21 cellular contexts compared by ENCODE assay signal in genomic region chr12:105724651-105725050, GRCh38.
DNase-seq lines count a peak whose midpoint lies in the region; ATAC-seq and TF ChIP-seq lines count a peak whose summit lies in the region.
"Had no signal": no experiment of that assay in that cellular context is flagged by ENCODE, and none has a peak within 500 bp of the region (broad histone marks: within the 10 kb centered on the region; RNA-seq: fewer than 3 reads in every experiment).

No MANE protein-coding gene starts in this region.

- H3K9me3 ChIP-seq in right atrium auricular region (no peaks in the 10 kb centered on the region), thoracic aorta (no peaks in the 10 kb centered on the region), vagina (no peaks in the 10 kb centered on the region)
- H3K9me3 ChIP-seq: breast epithelium, psoas muscle had no signal

- H3K27me3 Mint-ChIP-seq in nephron (ENCODE audit: low read depth), result no peaks in the 10 kb centered on the region
- H3K27me3 Mint-ChIP-seq: activated CD4-positive, alpha-beta T cell treated with anti-CD3 and anti-CD28 coated beads for 36 hours; B cell had no signal

- no peak overlapping the region for H3K4me3 Mint-ChIP-seq in nephron
- H3K4me3 Mint-ChIP-seq: activated CD4-positive, alpha-beta T cell treated with anti-CD3 and anti-CD28 coated beads for 36 hours; activated naive CD4-positive, alpha-beta T cell treated with anti-CD3 and anti-CD28 coated beads, Interleukin-2, amount 50 U/mL, for 24 hours; B cell; natural killer cell had no signal

- H3K27ac ChIP-seq in right atrium auricular region, result no peak overlapping the region
- H3K27ac ChIP-seq in thoracic aorta, result peak overlapping the region in 1 of 2 donors; percentile 54
- H3K27ac ChIP-seq in vagina, result no peak overlapping the region
- H3K27ac ChIP-seq: 22Rv1, breast epithelium, psoas muscle, spleen had no signal

- H3K4me3 ChIP-seq in right atrium auricular region, result no peak overlapping the region
- no peak overlapping the region for H3K4me3 ChIP-seq in fibroblast of the aortic adventitia (ENCODE audit: low read depth, low read length)
- H3K4me3 ChIP-seq in thoracic aorta, result no peak overlapping the region
- H3K4me3 ChIP-seq in vagina, result no peak overlapping the region
- H3K4me3 ChIP-seq: breast epithelium, psoas muscle, spleen had no signal

- H3K4me1 ChIP-seq in right atrium auricular region (no peaks in the 10 kb centered on the region), thoracic aorta (ENCODE audit: control insufficient read depth in 1 of 2, low read depth in 2 of 2) (peaks cover 3 to 20% of the 10 kb centered on the region in 2 donors), vagina (no peaks in the 10 kb centered on the region)
- H3K4me1 ChIP-seq: breast epithelium, psoas muscle, spleen had no signal

- no peak for TF ChIP-seq POLR2A in vagina (IDR thresholded peaks at IDR 0.05)

- H3K27ac Mint-ChIP-seq in nephron, result peak overlapping the region; percentile 39 to 63 (median 46)
- H3K27ac Mint-ChIP-seq: activated CD4-positive, alpha-beta T cell treated with anti-CD3 and anti-CD28 coated beads for 36 hours; activated naive CD4-positive, alpha-beta T cell treated with anti-CD3 and anti-CD28 coated beads, Interleukin-2, amount 50 U/mL, for 24 hours; B cell; natural killer cell had no signal

- H3K36me3 ChIP-seq in right atrium auricular region (no peaks in the 10 kb centered on the region), thoracic aorta (no peaks in the 10 kb centered on the region), vagina (no peaks in the 10 kb centered on the region)
- H3K36me3 ChIP-seq: breast epithelium, spleen had no signal

- DNase-seq in Right ventricle myocardium superior (no peak), right atrium auricular region (ENCODE audit: low spot score) (no peak), fibroblast of the aortic adventitia (ENCODE audit: low read depth) (peak; percentile 4), thoracic aorta (ENCODE audit: low spot score) (no peak), NCI-H2227 (lab: John Stamatoyannopoulos, UW; ENCODE audit: unreplicated experiment) (no peak), vagina (ENCODE audit: extremely low spot score in 2 of 2) (no peak), mesenteric fat pad (ENCODE audit: low spot score) (no peak)
- DNase-seq: activated CD4-positive, alpha-beta T cell treated with anti-CD3 and anti-CD28 coated beads for 36 hours; dermis blood vessel endothelial cell; foreskin fibroblast; mesenchymal stem cell; natural killer cell; NCI-H1092 treated with DMSO at 0.1 percent for 48 hours; NCI-H69; psoas muscle; spleen had no signal

- H3K9me3 Mint-ChIP-seq in nephron, result no peaks in the 10 kb centered on the region
- H3K9me3 Mint-ChIP-seq: activated naive CD4-positive, alpha-beta T cell treated with anti-CD3 and anti-CD28 coated beads, Interleukin-2, amount 50 U/mL, for 24 hours; natural killer cell had no signal

- peaks cover 40% of the 10 kb centered on the region for H3K4me1 Mint-ChIP-seq in nephron
- H3K4me1 Mint-ChIP-seq: activated CD4-positive, alpha-beta T cell treated with anti-CD3 and anti-CD28 coated beads for 36 hours; activated naive CD4-positive, alpha-beta T cell treated with anti-CD3 and anti-CD28 coated beads, Interleukin-2, amount 50 U/mL, for 24 hours; B cell; natural killer cell had no signal

- no peak for TF ChIP-seq CTCF in right atrium auricular region (IDR thresholded peaks at IDR 0.05)
- no peak for TF ChIP-seq CTCF in fibroblast of the aortic adventitia (IDR thresholded peaks at IDR 0.05; ENCODE audit: insufficient read depth, low read length)
- no peak for TF ChIP-seq CTCF in nephron (IDR thresholded peaks at IDR 0.05; ENCODE audit: unreplicated experiment in 3 of 3)
- TF ChIP-seq CTCF in thoracic aorta (IDR thresholded peaks at IDR 0.05), result peak; percentile 28
- no peak for TF ChIP-seq CTCF in vagina (IDR thresholded peaks at IDR 0.05)

- no peaks in the 10 kb centered on the region for H3K36me3 Mint-ChIP-seq in nephron (ENCODE audit: low read depth)
- H3K36me3 Mint-ChIP-seq: activated naive CD4-positive, alpha-beta T cell treated with anti-CD3 and anti-CD28 coated beads, Interleukin-2, amount 50 U/mL, for 24 hours; natural killer cell had no signal

- intact Hi-C loops in Right ventricle myocardium superior (cut with DNase I) (no loop called here), vagina (cut with DNase I) (no loop called here)

- ATAC-seq in Right ventricle myocardium superior (ENCODE audit: poor library complexity) (peak; percentile 38), thoracic aorta (ENCODE audit: insufficient number of reproducible peaks, low FRiP score, low read depth) (no peak)
- ATAC-seq: activated CD4-positive, alpha-beta T cell treated with anti-CD3 and anti-CD28 coated beads for 36 hours; natural killer cell had no signal

- H3K27me3 ChIP-seq in right atrium auricular region (no peaks in the 10 kb centered on the region), thoracic aorta (replicated peaks; ENCODE audit: insufficient read depth) (no peaks in the 10 kb centered on the region), vagina (no peaks in the 10 kb centered on the region)
- H3K27me3 ChIP-seq: breast epithelium had no signal
